Comparison of ENCODE assay signal across 1 cellular context in genomic region chr4:102466298-102466697, GRCh38.
TF ChIP-seq lines count a peak whose summit lies in the region.

No MANE protein-coding gene starts in this region.

TF ChIP-seq in GM23338, 12 proteins besides CTCF, POLR2A, EP300 and RAD21 (continued from another document):
- no peak for TF ChIP-seq ZNF462 (CRISPR knock-in tag; IDR thresholded peaks at IDR 0.05)
- TF ChIP-seq NANOG (IDR thresholded peaks at IDR 0.05; ENCODE audit: borderline replicate concordance), result no peak
- TF ChIP-seq CREB1 (CRISPR knock-in tag; IDR thresholded peaks at IDR 0.05; ENCODE audit: low read depth), result no peak
- no peak for TF ChIP-seq STAT1 (IDR thresholded peaks at IDR 0.05; ENCODE audit: unreplicated experiment)
- no peak for TF ChIP-seq ETS1 (IDR thresholded peaks at IDR 0.05)
- no peak for TF ChIP-seq ZNF331 (CRISPR knock-in tag; IDR thresholded peaks at IDR 0.05; ENCODE audit: low read depth)
- TF ChIP-seq JUNB (IDR thresholded peaks at IDR 0.05; ENCODE audit: unreplicated experiment), result no peak
- TF ChIP-seq EZH2phosphoT487 (IDR thresholded peaks at IDR 0.05; ENCODE audit: unreplicated experiment), result no peak
- TF ChIP-seq EZH2 (IDR thresholded peaks at IDR 0.05; ENCODE audit: low read depth, unreplicated experiment), result no peak
